ENCODE assay signal across 8 cellular contexts in genomic region chrX:37846934-37847732, GRCh38.
A peak's percentile ranks its signal among the peaks of the same experiment; 100 is the strongest.
DNase-seq lines count a peak whose midpoint lies in the region; ATAC-seq lines count a peak whose summit lies in the region.

Gene DYNLT3 (minus strand): TSS chrX:37847571. CDS start chrX:37847510, 61 bp downstream.

- no peaks in the 10 kb centered on the region for H3K36me3 Mint-ChIP-seq in memory B cell

- H3K4me1 ChIP-seq in BLaER1 (peaks cover 9% of the 10 kb centered on the region; the same call in 1 of the 2 replicates), endocrine pancreas (ENCODE audit: control insufficient read depth, insufficient read depth, low read length) (peaks cover 3% of the 10 kb centered on the region)

- DNase-seq in NCI-H82 (lab: John Stamatoyannopoulos, UW) (peak; percentile 90), memory B cell (ENCODE audit: low spot score in 2 of 2) (peak; percentile 61 to 67)
- peak; percentile 26 to 55 (median 45) for DNase-seq in activated CD8-positive, alpha-beta memory T cell treated with anti-CD3 and anti-CD28 coated beads for 48 hours (ENCODE audit: low read depth in 2 of 3, low spot score in 2 of 3)
- DNase-seq in stimulated activated CD8-positive, alpha-beta memory T cell treated with anti-CD3 and anti-CD28 coated beads, Interleukin-12 subunit alpha, Interleukin-12 subunit beta, amount 100 ng/mL, for 4 hours (ENCODE audit: low read depth), result peak; percentile 59

- H3K36me3 ChIP-seq in BLaER1 (no peaks in the 10 kb centered on the region), endocrine pancreas (ENCODE audit: control insufficient read depth, insufficient read depth, low read length) (no peaks in the 10 kb centered on the region)

- H3K4me3 ChIP-seq in BLaER1 (peak within 1 kb of the TSS; percentile 71), endocrine pancreas (ENCODE audit: control insufficient read depth, insufficient read depth, low read length) (peak within 1 kb of the TSS; percentile 79)

- H3K9ac ChIP-seq in BLaER1 (peak within 1 kb of the TSS; percentile 66), endocrine pancreas (ENCODE audit: control insufficient read depth, insufficient read depth, low read length) (peak within 1 kb of the TSS; percentile 47)

- H3K9me3 Mint-ChIP-seq in memory B cell, result no peaks in the 10 kb centered on the region

- peaks cover 13% of the 10 kb centered on the region; the same call in 1 of the 2 replicates for H3K9me3 ChIP-seq in BLaER1
- no peaks in the 10 kb centered on the region for H3K9me3 ChIP-seq in endocrine pancreas (ENCODE audit: control insufficient read depth, low read length)

- H3K4me1 Mint-ChIP-seq in memory B cell, result peaks cover 8% of the 10 kb centered on the region

- no peaks in the 10 kb centered on the region for H3K27me3 Mint-ChIP-seq in memory B cell

- H3K27ac Mint-ChIP-seq in memory B cell, result peak within 1 kb of the TSS; percentile 95

- H3K4me3 Mint-ChIP-seq in memory B cell, result peak within 1 kb of the TSS; percentile 87

- H3K27me3 ChIP-seq in BLaER1, result peaks cover 6% of the 10 kb centered on the region; the same call in 1 of the 2 replicates
- H3K27me3 ChIP-seq in endocrine pancreas (ENCODE audit: control insufficient read depth, insufficient read depth, low read length), result no peaks in the 10 kb centered on the region

- H3K27ac ChIP-seq in BLaER1, result peak within 1 kb of the TSS; percentile 13; the same call in 1 of the 2 replicates

- ATAC-seq in GM19324 (IDR thresholded peaks at IDR 0.05; ENCODE audit: low FRiP score, unreplicated experiment), result peak; percentile 99
- ATAC-seq in HG03460 (IDR thresholded peaks at IDR 0.05; ENCODE audit: unreplicated experiment), result peak; percentile 99
- peak; percentile 97 for ATAC-seq in memory B cell (ENCODE audit: low read depth)

- no peaks in the 10 kb centered on the region for H4K20me1 ChIP-seq in BLaER1

- H3K4me2 ChIP-seq in BLaER1, result peak within 1 kb of the TSS; percentile 61

Comparison
In these comparisons a context has a peak if more than half of its experiments do, and no peak if none do; other contexts are left out.
1. Peak in every context shown above with its lines: DNase-seq, ATAC-seq, H3K4me3 ChIP-seq and H3K27ac ChIP-seq.